Comparison of ENCODE assay signal across 9 cellular contexts in genomic region chr5:39578887-39579497, GRCh38.
DNase-seq lines count a peak whose midpoint lies in the region; ATAC-seq, FAIRE-seq and TF ChIP-seq lines count a peak whose summit lies in the region.
"Had no signal": no experiment of that assay in that cellular context is flagged by ENCODE, and none has a peak within 500 bp of the region (broad histone marks: within the 10 kb centered on the region; RNA-seq: fewer than 3 reads in every experiment).

No MANE protein-coding gene starts in this region.

- peaks cover 8% of the 10 kb centered on the region for H3K4me1 ChIP-seq in vagina

- ATAC-seq in natural killer cell = no peak
- ATAC-seq in natural killer cell treated with Interleukin-12 subunit alpha and Interleukin-12 subunit beta and Interleukin-15 and Interleukin-18, amount 100 ng/mL, for 72 hours = no peak
- no peak for ATAC-seq in stimulated activated effector memory CD8-positive, alpha-beta T cell treated with anti-CD3 and anti-CD28 coated beads, Interleukin-12 subunit alpha, Interleukin-12 subunit beta, amount 100 ng/mL, for 72 hours

- no peaks in the 10 kb centered on the region for H3K27me3 ChIP-seq in vagina

- H3K27ac Mint-ChIP-seq in natural killer cell = no peak overlapping the region
- no peak overlapping the region for H3K27ac Mint-ChIP-seq in natural killer cell treated with Interleukin-12 subunit alpha and Interleukin-12 subunit beta and Interleukin-15 and Interleukin-18, amount 100 ng/mL, for 72 hours
- no peak overlapping the region for H3K27ac Mint-ChIP-seq in stimulated activated effector memory CD8-positive, alpha-beta T cell treated with anti-CD3 and anti-CD28 coated beads, Interleukin-12 subunit alpha, Interleukin-12 subunit beta, amount 100 ng/mL, for 72 hours
- H3K27ac Mint-ChIP-seq: memory B cell had no signal

- peaks cover 5 to 22% of the 10 kb centered on the region in 2 donors for H3K27me3 Mint-ChIP-seq in natural killer cell (ENCODE audit: low read depth in 2 of 2)
- peaks cover 9 to 39% of the 10 kb centered on the region in 2 donors for H3K27me3 Mint-ChIP-seq in natural killer cell treated with Interleukin-12 subunit alpha and Interleukin-12 subunit beta and Interleukin-15 and Interleukin-18, amount 100 ng/mL, for 72 hours

- no peaks in the 10 kb centered on the region for H3K36me3 Mint-ChIP-seq in natural killer cell
- H3K36me3 Mint-ChIP-seq in natural killer cell treated with Interleukin-12 subunit alpha and Interleukin-12 subunit beta and Interleukin-15 and Interleukin-18, amount 100 ng/mL, for 72 hours = no peaks in the 10 kb centered on the region
- H3K36me3 Mint-ChIP-seq in stimulated activated effector memory CD8-positive, alpha-beta T cell treated with anti-CD3 and anti-CD28 coated beads, Interleukin-12 subunit alpha, Interleukin-12 subunit beta, amount 100 ng/mL, for 72 hours = no peaks in the 10 kb centered on the region
- H3K36me3 Mint-ChIP-seq: memory B cell had no signal

- no peak overlapping the region for H3K4me3 Mint-ChIP-seq in natural killer cell
- no peak overlapping the region for H3K4me3 Mint-ChIP-seq in natural killer cell treated with Interleukin-12 subunit alpha and Interleukin-12 subunit beta and Interleukin-15 and Interleukin-18, amount 100 ng/mL, for 72 hours
- no peak overlapping the region for H3K4me3 Mint-ChIP-seq in stimulated activated effector memory CD8-positive, alpha-beta T cell treated with anti-CD3 and anti-CD28 coated beads, Interleukin-12 subunit alpha, Interleukin-12 subunit beta, amount 100 ng/mL, for 72 hours
- H3K4me3 Mint-ChIP-seq: memory B cell had no signal

- DNase-seq in natural killer cell (no peak), iris pigment epithelial cell (ENCODE audit: low read depth) (peak; percentile 28), vagina (ENCODE audit: extremely low spot score in 2 of 2) (no peak), iPS-NIHi7 (ENCODE audit: extremely low spot score) (no peak), NCI-H2196 treated with DMSO at 0.1 percent for 48 hours (lab: John Stamatoyannopoulos, UW; ENCODE audit: unreplicated experiment) (no peak)
- DNase-seq in natural killer cell treated with Interleukin-12 subunit alpha and Interleukin-12 subunit beta and Interleukin-15 and Interleukin-18, amount 100 ng/mL, for 72 hours (ENCODE audit: low spot score) = no peak
- no peak for DNase-seq in stimulated activated effector memory CD8-positive, alpha-beta T cell treated with anti-CD3 and anti-CD28 coated beads, Interleukin-12 subunit alpha, Interleukin-12 subunit beta, amount 100 ng/mL, for 72 hours (ENCODE audit: low spot score in 2 of 2)

- H3K9me3 Mint-ChIP-seq in natural killer cell = no peaks in the 10 kb centered on the region
- H3K9me3 Mint-ChIP-seq in natural killer cell treated with Interleukin-12 subunit alpha and Interleukin-12 subunit beta and Interleukin-15 and Interleukin-18, amount 100 ng/mL, for 72 hours = no peaks in the 10 kb centered on the region
- no peaks in the 10 kb centered on the region for H3K9me3 Mint-ChIP-seq in stimulated activated effector memory CD8-positive, alpha-beta T cell treated with anti-CD3 and anti-CD28 coated beads, Interleukin-12 subunit alpha, Interleukin-12 subunit beta, amount 100 ng/mL, for 72 hours
- H3K9me3 Mint-ChIP-seq: memory B cell had no signal

- FAIRE-seq in TTC549 (lab: Jason Lieb, UNC) = peak; percentile 98

- no peaks in the 10 kb centered on the region for H3K9me3 ChIP-seq in vagina

- no peak for TF ChIP-seq POLR2A in vagina (IDR thresholded peaks at IDR 0.05)

- H3K4me1 Mint-ChIP-seq in natural killer cell = no peaks in the 10 kb centered on the region
- H3K4me1 Mint-ChIP-seq in natural killer cell treated with Interleukin-12 subunit alpha and Interleukin-12 subunit beta and Interleukin-15 and Interleukin-18, amount 100 ng/mL, for 72 hours (ENCODE audit: low read depth in 2 of 2) = peaks cover 0 to 5% of the 10 kb centered on the region in 2 donors
- H3K4me1 Mint-ChIP-seq in stimulated activated effector memory CD8-positive, alpha-beta T cell treated with anti-CD3 and anti-CD28 coated beads, Interleukin-12 subunit alpha, Interleukin-12 subunit beta, amount 100 ng/mL, for 72 hours = no peaks in the 10 kb centered on the region

- no peak overlapping the region for H3K27ac ChIP-seq in vagina

- intact Hi-C loops in natural killer cell (cut with micrococcal nuclease) (loop anchor here (1.0 kb wide), 1 partner anchor 1109 kb away; no protein-coding TSS in a partner anchor), vagina (cut with DNase I) (no loop called here)

- no peaks in the 10 kb centered on the region for H3K36me3 ChIP-seq in vagina

- H3K4me3 ChIP-seq in vagina = no peak overlapping the region

- TF ChIP-seq CTCF in natural killer cell (IDR thresholded peaks at IDR 0.05) = peak; percentile 92
- peak in 2 of 3 experiments; percentile 55 to 65 for TF ChIP-seq CTCF in vagina (IDR thresholded peaks at IDR 0.05)
